Comparison of ENCODE assay signal across 8 cellular contexts in genomic region chr5:161358446-161358845, GRCh38.
"Had no signal": no experiment of that assay in that cellular context is flagged by ENCODE, and none has a peak within 500 bp of the region (broad histone marks: within the 10 kb centered on the region; RNA-seq: fewer than 3 reads in every experiment).

No MANE protein-coding gene starts in this region.

- H3K4me1 ChIP-seq: HAP-1 had no signal

- H3K4me3 ChIP-seq: GM23248, HAP-1 had no signal

- H3K27ac ChIP-seq: GM23248 had no signal

- DNase-seq: GM23248, GOT3, H7, H9, HCEC 1CT, HFFc6 had no signal

- H3K4me1 Mint-ChIP-seq: H9 had no signal

- H3K9me3 ChIP-seq: HAP-1 had no signal

- H3K36me3 ChIP-seq: HAP-1 had no signal

- H3K4me3 Mint-ChIP-seq: H9, HFFc6 had no signal

- ATAC-seq: HCT116 had no signal

- H3K27ac Mint-ChIP-seq: H9, HFFc6 had no signal

- H2AFZ ChIP-seq: GM23248 had no signal
